Comparison of ENCODE assay signal across 21 cellular contexts in the genomic region with DNA sequence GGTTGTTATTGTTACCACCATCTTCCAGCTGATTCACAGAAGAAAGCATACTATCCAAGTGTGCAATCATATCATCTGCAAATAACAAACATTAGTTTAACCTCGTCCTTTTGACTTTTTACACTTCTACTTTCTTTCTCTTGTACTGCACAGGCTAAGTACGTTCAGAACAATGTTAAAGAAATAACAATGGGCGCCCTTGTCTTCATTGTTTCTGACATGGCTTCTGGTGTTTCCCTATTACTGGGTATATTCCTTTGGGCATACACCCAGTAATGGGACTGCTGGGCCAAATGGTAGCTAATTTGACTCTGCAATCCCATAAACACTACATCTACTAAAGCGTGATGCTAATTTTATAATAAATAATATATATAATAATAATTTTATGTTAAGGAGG.
"Had no signal": no experiment of that assay in that cellular context is flagged by ENCODE, and none has a peak within 500 bp of the region (broad histone marks: within the 10 kb centered on the region; RNA-seq: fewer than 3 reads in every experiment).

No MANE protein-coding gene starts in this region.

- H3K36me3 ChIP-seq: colonic mucosa, esophagus squamous epithelium, gastroesophageal sphincter, stomach had no signal

- H2AFZ ChIP-seq: parathyroid adenoma had no signal

- ATAC-seq: gastroesophageal sphincter, left colon, left ventricle myocardium superior, mucosa of descending colon, psoas muscle, sciatic nerve had no signal

- H3K79me2 ChIP-seq: parathyroid adenoma had no signal

- H3K4me3 ChIP-seq: colonic mucosa, esophagus squamous epithelium, gastroesophageal sphincter, lung, mucosa of descending colon, psoas muscle, stomach had no signal

- H3K4me1 Mint-ChIP-seq: nephron had no signal

- H3K27ac ChIP-seq: colonic mucosa, esophagus squamous epithelium, gastroesophageal sphincter, parathyroid adenoma, psoas muscle, stomach had no signal

- DNase-seq: colonic mucosa; dermis blood vessel endothelial cell; esophagus squamous epithelium; foreskin fibroblast; immature natural killer cell; left colon; left ventricle myocardium superior; mesendoderm; mucosa of descending colon; occipital lobe; psoas muscle; small intestine; stimulated activated CD4-positive, alpha-beta T cell treated with anti-CD3 and anti-CD28 coated beads, Interleukin-12 subunit alpha, Interleukin-12 subunit beta, amount 100 ng/mL, for 4 hours; stimulated activated naive CD4-positive, alpha-beta T cell; stomach; trophoblast cell had no signal

- H3K4me1 ChIP-seq: colonic mucosa, esophagus squamous epithelium, gastroesophageal sphincter, parathyroid adenoma, stomach had no signal

- H3K27me3 ChIP-seq: colonic mucosa, esophagus squamous epithelium, gastroesophageal sphincter, stomach had no signal

- H3K9me3 ChIP-seq: colonic mucosa, esophagus squamous epithelium, gastroesophageal sphincter, mucosa of descending colon, psoas muscle, stomach had no signal

- H3K4me3 Mint-ChIP-seq: immature natural killer cell, nephron had no signal

- H3K9ac ChIP-seq: parathyroid adenoma had no signal

- H3K27ac Mint-ChIP-seq: immature natural killer cell, nephron had no signal
